Comparison of ENCODE assay signal across 21 cellular contexts in the genomic region with DNA sequence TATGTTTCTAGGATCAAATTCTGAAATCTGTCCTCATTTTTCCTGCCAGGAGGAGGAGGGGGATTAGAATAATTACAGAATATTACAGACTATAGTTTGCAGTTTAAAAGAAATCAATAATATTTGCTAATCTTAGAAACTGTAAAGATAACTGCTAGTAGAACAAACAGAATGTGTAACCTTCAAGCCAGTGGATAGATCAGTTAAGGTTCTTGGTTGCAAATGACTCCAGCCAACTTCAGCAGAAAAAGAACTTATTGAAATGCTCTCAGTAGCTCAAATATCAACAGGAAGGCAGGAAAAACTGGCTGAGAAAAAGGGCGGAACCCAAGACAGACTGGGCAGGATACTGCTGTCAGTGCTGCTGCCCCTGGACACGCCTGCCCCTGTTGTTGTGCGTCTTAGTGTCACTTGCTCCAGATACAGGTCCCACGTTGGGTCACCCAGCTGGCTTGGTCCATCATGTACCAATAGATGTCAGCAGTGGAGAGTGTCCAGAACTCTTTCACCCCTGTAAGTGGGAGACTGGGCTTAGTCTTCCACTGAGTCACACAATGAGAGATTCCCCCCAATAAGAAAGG. TPM values are rescaled to one million over a fixed set of nuclear protein-coding genes. Genes with fewer than 3 reads are reported as not detected.
A peak's percentile ranks its signal among the peaks of the same experiment; 100 is the strongest.
DNase-seq lines count a peak whose midpoint lies in the region; ATAC-seq, FAIRE-seq and TF ChIP-seq lines count a peak whose summit lies in the region.
"Had no signal": no experiment of that assay in that cellular context is flagged by ENCODE, and none has a peak within 500 bp of the region (broad histone marks: within the 10 kb centered on the region; RNA-seq: fewer than 3 reads in every experiment).

No MANE protein-coding gene starts in this region.

- H3K4me2 ChIP-seq in HepG2 (ENCODE audit: low read depth, low read length) = no peak overlapping the region
- H3K4me2 ChIP-seq: GM23338 had no signal

- no peak overlapping the region for H3K4me3 Mint-ChIP-seq in effector memory CD8-positive, alpha-beta T cell
- H3K4me3 Mint-ChIP-seq in natural killer cell treated with Interleukin-12 subunit alpha and Interleukin-12 subunit beta and Interleukin-15 and Interleukin-18, amount 100 ng/mL, for 72 hours = no peak overlapping the region
- H3K4me3 Mint-ChIP-seq: CD4-positive, alpha-beta memory T cell; GM23338 had no signal

- H3K27me3 Mint-ChIP-seq in effector memory CD8-positive, alpha-beta T cell = no peaks in the 10 kb centered on the region
- H3K27me3 Mint-ChIP-seq in natural killer cell treated with Interleukin-12 subunit alpha and Interleukin-12 subunit beta and Interleukin-15 and Interleukin-18, amount 100 ng/mL, for 72 hours = no peaks in the 10 kb centered on the region

- H3K4me1 Mint-ChIP-seq in effector memory CD8-positive, alpha-beta T cell (ENCODE audit: low read depth in 2 of 2) = peaks cover 50 to 51% of the 10 kb centered on the region in 2 donors
- peaks cover 39 to 41% of the 10 kb centered on the region in 2 donors for H3K4me1 Mint-ChIP-seq in natural killer cell treated with Interleukin-12 subunit alpha and Interleukin-12 subunit beta and Interleukin-15 and Interleukin-18, amount 100 ng/mL, for 72 hours (ENCODE audit: low read depth in 2 of 2)

- no peak for TF ChIP-seq POLR2A in right lobe of liver (IDR thresholded peaks at IDR 0.05)
- TF ChIP-seq POLR2A in HepG2 (IDR thresholded peaks at IDR 0.05; ENCODE audit: insufficient read depth in 1 of 2, low read depth in 2 of 2, low read length in 2 of 2) = no peak

- CTCF ChIA-PET in HepG2 (lab: Yijun Ruan, JAX; ENCODE audit: low intra/inter-chr PET ratio, low total read pairs) = no interaction called here

- ATAC-seq in right lobe of liver (peak; percentile 36 to 57 (median 56)), HepG2 (no peak), upper lobe of right lung (no peak), HG03342 (IDR thresholded peaks at IDR 0.05; ENCODE audit: unreplicated experiment) (no peak), HG03521 (IDR thresholded peaks at IDR 0.05; ENCODE audit: unreplicated experiment) (no peak)
- no peak for ATAC-seq in effector memory CD8-positive, alpha-beta T cell (replicated peaks)
- ATAC-seq in natural killer cell treated with Interleukin-12 subunit alpha and Interleukin-12 subunit beta and Interleukin-15 and Interleukin-18, amount 100 ng/mL, for 72 hours = no peak
- no peak for ATAC-seq in activated naive CD4-positive, alpha-beta T cell treated with anti-CD3 and anti-CD28 coated beads, Interleukin-2, amount 50 U/mL, for 72 hours
- ATAC-seq: GM23338 had no signal

- no peak overlapping the region for H3K9ac ChIP-seq in HepG2 (ENCODE audit: insufficient read depth, low read depth, low read length)

- no peaks in the 10 kb centered on the region for H3K9me3 ChIP-seq in right lobe of liver
- no peaks in the 10 kb centered on the region for H3K9me3 ChIP-seq in HepG2 (ENCODE audit: low read length)
- H3K9me3 ChIP-seq in upper lobe of right lung = no peaks in the 10 kb centered on the region

- TF ChIP-seq EP300 in HepG2 (IDR thresholded peaks at IDR 0.05; ENCODE audit: low read depth in 2 of 2, low read length in 2 of 2) (no peak), HepG2 (CRISPR knock-in tag; IDR thresholded peaks at IDR 0.05; ENCODE audit: borderline replicate concordance) (no peak)

- H3K36me3 ChIP-seq in right lobe of liver (no peaks in the 10 kb centered on the region), HepG2 (replicated peaks in 1 of 2; ENCODE audit: control insufficient read depth in 1 of 2, insufficient read depth in 2 of 2, low read length in 2 of 2) (no peaks in the 10 kb centered on the region), upper lobe of right lung (no peaks in the 10 kb centered on the region)

- H3K4me1 ChIP-seq in right lobe of liver (peaks cover 0 to 2% (median 0%) of the 10 kb centered on the region in 4 donors), HepG2 (ENCODE audit: insufficient read depth, low read length) (0 out of 2 replicates have a peak, but pooled peaks cover 4% of the 10 kb centered on the region), upper lobe of right lung (peaks cover 17% of the 10 kb centered on the region)

- 51% methylated on average over 4 of the region's 4 CpGs for WGBS in right lobe of liver (ENCODE audit: insufficient coverage, low coverage, low lambda C conversion rate, missing lambda C conversion rate)
- WGBS in HepG2 (ENCODE audit: low lambda C conversion rate) = 51% methylated on average over 3 of the region's 4 CpGs

- POLR2A ChIA-PET in HepG2 (lab: Yijun Ruan, JAX) = no interaction called here

- H2AFZ ChIP-seq in HepG2 (ENCODE audit: low read length) = no peak overlapping the region
- H2AFZ ChIP-seq: GM23338 had no signal

- intact Hi-C loops in right lobe of liver (cut with DNase I) = no loop called here
- intact Hi-C loops in HepG2 (cut with micrococcal nuclease; ENCODE audit: unreplicated experiment) = no loop called here
- intact Hi-C loops in upper lobe of right lung (cut with DNase I) = no loop called here

- no peak for TF ChIP-seq RAD21 in HepG2 (CRISPR knock-in tag; IDR thresholded peaks at IDR 0.05)

- BruUV-seq in HepG2 (replicated peaks; lab: Mats Ljungman, UMichigan) = no TSS peak

- H3K27ac Mint-ChIP-seq in effector memory CD8-positive, alpha-beta T cell = peak overlapping the region; percentile 22 to 81
- H3K27ac Mint-ChIP-seq in natural killer cell treated with Interleukin-12 subunit alpha and Interleukin-12 subunit beta and Interleukin-15 and Interleukin-18, amount 100 ng/mL, for 72 hours = peak overlapping the region; percentile 45 to 83
- H3K27ac Mint-ChIP-seq in activated naive CD4-positive, alpha-beta T cell treated with anti-CD3 and anti-CD28 coated beads, Interleukin-2, amount 50 U/mL, for 72 hours = no peak overlapping the region
- H3K27ac Mint-ChIP-seq: GM23338 had no signal

- H3K36me3 Mint-ChIP-seq in effector memory CD8-positive, alpha-beta T cell (ENCODE audit: insufficient read depth) = peaks cover 1% of the 10 kb centered on the region
- no peaks in the 10 kb centered on the region for H3K36me3 Mint-ChIP-seq in natural killer cell treated with Interleukin-12 subunit alpha and Interleukin-12 subunit beta and Interleukin-15 and Interleukin-18, amount 100 ng/mL, for 72 hours
- peaks cover 0 to under 1% of the 10 kb centered on the region in 2 donors for H3K36me3 Mint-ChIP-seq in activated naive CD4-positive, alpha-beta T cell treated with anti-CD3 and anti-CD28 coated beads, Interleukin-2, amount 50 U/mL, for 72 hours

- no peaks in the 10 kb centered on the region for H3K27me3 ChIP-seq in right lobe of liver
- H3K27me3 ChIP-seq in HepG2 (ENCODE audit: control insufficient read depth in 1 of 2, insufficient read depth in 2 of 2, low read length in 2 of 2) = peaks cover 0 to 22% of the 10 kb centered on the region in 2 experiments; a peak in 3 of 5 replicates
- H3K27me3 ChIP-seq in upper lobe of right lung = no peaks in the 10 kb centered on the region

- H3K79me2 ChIP-seq in HepG2 (ENCODE audit: insufficient read depth, low read length) = no peaks in the 10 kb centered on the region

- TF ChIP-seq CTCF in right lobe of liver (IDR thresholded peaks at IDR 0.05) = no peak
- no peak for TF ChIP-seq CTCF in HepG2 (CRISPR knock-in tag; IDR thresholded peaks at IDR 0.05)
- no peak for TF ChIP-seq CTCF in upper lobe of right lung (IDR thresholded peaks at IDR 0.05)

- in situ Hi-C loops in HepG2 (cut with HindIII; ENCODE audit: extremely low pct_ligation_motif_present, low pct_unique_long_range_greater_than_20kb) = no loop called here

- no peak overlapping the region for H3K27ac ChIP-seq in right lobe of liver
- H3K27ac ChIP-seq in HepG2 (ENCODE audit: extremely low read length, insufficient read depth, low read length) = no peak overlapping the region
- H3K27ac ChIP-seq in upper lobe of right lung = no peak overlapping the region
- H3K27ac ChIP-seq: RWPE1 had no signal

- FAIRE-seq in HepG2 (lab: Jason Lieb, UNC) = no peak
- FAIRE-seq: A204.1 had no signal

- no peak for DNase-seq in right lobe of liver
- no peak for DNase-seq in HepG2 (ENCODE audit: low spot score)
- no peak for DNase-seq in effector memory CD8-positive, alpha-beta T cell
- no peak for DNase-seq in natural killer cell treated with Interleukin-12 subunit alpha and Interleukin-12 subunit beta and Interleukin-15 and Interleukin-18, amount 100 ng/mL, for 72 hours (ENCODE audit: low spot score)
- DNase-seq in upper lobe of right lung = peak; percentile 13
- no peak for DNase-seq in activated naive CD4-positive, alpha-beta T cell treated with anti-CD3 and anti-CD28 coated beads, Interleukin-2, amount 50 U/mL, for 72 hours (ENCODE audit: low spot score in 2 of 2)
- DNase-seq: CD4-positive, alpha-beta memory T cell; EL; HCEC 1CT; KG1; NCI-H1417 treated with DMSO at 0.1 percent for 48 hours; NCI-H187 treated with DMSO at 0.1 percent for 48 hours; NCI-H226; NCI-H524; SIG-M5 had no signal

- no peaks in the 10 kb centered on the region for H3K9me3 Mint-ChIP-seq in effector memory CD8-positive, alpha-beta T cell
- H3K9me3 Mint-ChIP-seq in natural killer cell treated with Interleukin-12 subunit alpha and Interleukin-12 subunit beta and Interleukin-15 and Interleukin-18, amount 100 ng/mL, for 72 hours = no peaks in the 10 kb centered on the region
- H3K9me3 Mint-ChIP-seq in activated naive CD4-positive, alpha-beta T cell treated with anti-CD3 and anti-CD28 coated beads, Interleukin-2, amount 50 U/mL, for 72 hours = no peaks in the 10 kb centered on the region
- H3K9me3 Mint-ChIP-seq: CD4-positive, alpha-beta memory T cell; GM23338 had no signal

- no peaks in the 10 kb centered on the region for H4K20me1 ChIP-seq in HepG2 (ENCODE audit: insufficient read depth, low read length)

- no peak overlapping the region for H3K4me3 ChIP-seq in right lobe of liver
- H3K4me3 ChIP-seq in HepG2 (replicated peaks in 1 of 3; ENCODE audit: insufficient read depth in 1 of 3, low read depth in 2 of 3, low read length in 3 of 3) = no peak overlapping the region
- no peak overlapping the region for H3K4me3 ChIP-seq in upper lobe of right lung
- H3K4me3 ChIP-seq: GM23338 had no signal

RNA-seq across cellular contexts. Expression of a gene that starts 10.2 kb away (rescaled TPM):
- under 1 TPM; 0.11 to 0.66 (median 0.36) TPM for total RNA-seq in right lobe of liver
- total RNA-seq in HepG2 (2016; rRNA removed; fragmentation: Illumina TruSeq; extraction: Trizol) = not detected in 2 replicates
- total RNA-seq in HepG2 (2016; cell fraction: cytosol; rRNA removed; fragmentation: Illumina TruSeq; extraction: Trizol; ENCODE audit: low read depth) = not detected in 2 replicates
- total RNA-seq in HepG2 (2016; cell fraction: insoluble cytoplasmic fraction; rRNA removed; fragmentation: Illumina TruSeq; extraction: Trizol) = not detected in 2 replicates
- total RNA-seq in HepG2 (2016; cell fraction: membrane; rRNA removed; fragmentation: Illumina TruSeq; extraction: Trizol) = not detected in 2 replicates
- total RNA-seq in HepG2 (2016; cell fraction: nucleus; rRNA removed; fragmentation: Illumina TruSeq; extraction: Trizol) = not detected in 2 replicates
- not detected in 2 replicates for polyA plus RNA-seq in HepG2 (2011; rRNA removed)
- not detected in 2 replicates for polyA plus RNA-seq in HepG2 (2011; cell fraction: cytosol; rRNA removed)
- polyA plus RNA-seq in HepG2 (2011; cell fraction: nucleus; rRNA removed) = not detected in 2 replicates
- not detected in 2 replicates for polyA plus RNA-seq in HepG2 (2012)
- not detected in 2 replicates for polyA plus RNA-seq in HepG2 (2016; cell fraction: cytosol; fragmentation: Illumina TruSeq; extraction: Trizol; ENCODE audit: low read depth)
- polyA plus RNA-seq in HepG2 (2016; cell fraction: insoluble cytoplasmic fraction; fragmentation: Illumina TruSeq; extraction: Trizol; ENCODE audit: low read depth) = not detected in 2 replicates
- polyA plus RNA-seq in HepG2 (2016; cell fraction: membrane; fragmentation: Illumina TruSeq; extraction: Trizol; ENCODE audit: low read depth) = not detected in 2 replicates
- not detected in 2 replicates for polyA plus RNA-seq in HepG2 (2016; cell fraction: nucleus; fragmentation: Illumina TruSeq; extraction: Trizol; ENCODE audit: insufficient read depth, low read depth)
- not detected in 2 replicates for polyA minus RNA-seq in HepG2 (2011; rRNA and poly(A)+ RNA removed; ENCODE audit: low replicate concordance)
- polyA minus RNA-seq in HepG2 (2011; cell fraction: cytosol; rRNA and poly(A)+ RNA removed) = not detected in 2 replicates
- polyA minus RNA-seq in HepG2 (2011; cell fraction: nucleus; rRNA and poly(A)+ RNA removed) = not detected in 2 replicates
- 1 to 10 TPM; 3.1 to 3.4 TPM for total RNA-seq in natural killer cell treated with Interleukin-12 subunit alpha and Interleukin-12 subunit beta and Interleukin-15 and Interleukin-18, amount 100 ng/mL, for 72 hours
- total RNA-seq in upper lobe of right lung = 5.8 TPM
- not detected for total RNA-seq in activated naive CD4-positive, alpha-beta T cell treated with anti-CD3 and anti-CD28 coated beads, Interleukin-2, amount 50 U/mL, for 72 hours
- total RNA-seq: CD4-positive, alpha-beta memory T cell had no signal
- polyA plus RNA-seq: BJ had no signal

RNA-seq across cellular contexts. Expression of a gene that starts 55.8 kb away (rescaled TPM):
- total RNA-seq in right lobe of liver (100 to 1,000 TPM in 5 of 6 experiments, 10 to 100 TPM in 1; 78.8 to 203 (median 146) TPM), HepG2 (2016; rRNA removed; fragmentation: Illumina TruSeq; extraction: Trizol) (779 and 1,144 TPM in 2 replicates), upper lobe of right lung (309 TPM)
- 61.7 and 76.7 TPM in 2 replicates for total RNA-seq in HepG2 (2016; cell fraction: cytosol; rRNA removed; fragmentation: Illumina TruSeq; extraction: Trizol; ENCODE audit: low read depth)
- 790 and 1,072 TPM in 2 replicates for total RNA-seq in HepG2 (2016; cell fraction: insoluble cytoplasmic fraction; rRNA removed; fragmentation: Illumina TruSeq; extraction: Trizol)
- total RNA-seq in HepG2 (2016; cell fraction: membrane; rRNA removed; fragmentation: Illumina TruSeq; extraction: Trizol) = 128 and 141 TPM in 2 replicates
- 591 and 635 TPM in 2 replicates for total RNA-seq in HepG2 (2016; cell fraction: nucleus; rRNA removed; fragmentation: Illumina TruSeq; extraction: Trizol)
- polyA plus RNA-seq in HepG2 (2011; rRNA removed) = 91.5 and 105 TPM in 2 replicates
- 50.8 and 75.9 TPM in 2 replicates for polyA plus RNA-seq in HepG2 (2011; cell fraction: cytosol; rRNA removed)
- polyA plus RNA-seq in HepG2 (2011; cell fraction: nucleus; rRNA removed) = 99.7 and 139 TPM in 2 replicates
- 351 and 573 TPM in 2 replicates for polyA plus RNA-seq in HepG2 (2012)
- polyA plus RNA-seq in HepG2 (2016; cell fraction: cytosol; fragmentation: Illumina TruSeq; extraction: Trizol; ENCODE audit: low read depth) = 29.0 and 32.7 TPM in 2 replicates
- polyA plus RNA-seq in HepG2 (2016; cell fraction: insoluble cytoplasmic fraction; fragmentation: Illumina TruSeq; extraction: Trizol; ENCODE audit: low read depth) = 1,733 and 1,875 TPM in 2 replicates
- 54.0 and 78.7 TPM in 2 replicates for polyA plus RNA-seq in HepG2 (2016; cell fraction: membrane; fragmentation: Illumina TruSeq; extraction: Trizol; ENCODE audit: low read depth)
- 1,027 and 1,033 TPM in 2 replicates for polyA plus RNA-seq in HepG2 (2016; cell fraction: nucleus; fragmentation: Illumina TruSeq; extraction: Trizol; ENCODE audit: insufficient read depth, low read depth)
- polyA minus RNA-seq in HepG2 (2011; rRNA and poly(A)+ RNA removed; ENCODE audit: low replicate concordance) = 22.3 and 47.2 TPM in 2 replicates
- polyA minus RNA-seq in HepG2 (2011; cell fraction: cytosol; rRNA and poly(A)+ RNA removed) = 85.0 and 124 TPM in 2 replicates
- 218 and 248 TPM in 2 replicates for polyA minus RNA-seq in HepG2 (2011; cell fraction: nucleus; rRNA and poly(A)+ RNA removed)
- total RNA-seq in natural killer cell treated with Interleukin-12 subunit alpha and Interleukin-12 subunit beta and Interleukin-15 and Interleukin-18, amount 100 ng/mL, for 72 hours = 1,000 to 10,000 TPM in 1 of 2 donors, 100 to 1,000 TPM in 1; 802 to 1,405 TPM
- total RNA-seq in activated naive CD4-positive, alpha-beta T cell treated with anti-CD3 and anti-CD28 coated beads, Interleukin-2, amount 50 U/mL, for 72 hours = 100 to 1,000 TPM; 435 to 901 TPM

Comparison
In these comparisons a context has a peak if more than half of its experiments do, and no peak if none do; other contexts are left out.
1. ATAC-seq: peak in right lobe of liver (4 of 4); none in HepG2 (single experiment), effector memory CD8-positive, alpha-beta T cell (single experiment), natural killer cell treated with Interleukin-12 subunit alpha and Interleukin-12 subunit beta and Interleukin-15 and Interleukin-18, amount 100 ng/mL, for 72 hours (0 of 2), upper lobe of right lung (single experiment), HG03342 (single experiment), HG03521 (single experiment) and activated naive CD4-positive, alpha-beta T cell treated with anti-CD3 and anti-CD28 coated beads, Interleukin-2, amount 50 U/mL, for 72 hours (0 of 2).
2. H3K27ac Mint-ChIP-seq: peak in effector memory CD8-positive, alpha-beta T cell (2 of 2) and natural killer cell treated with Interleukin-12 subunit alpha and Interleukin-12 subunit beta and Interleukin-15 and Interleukin-18, amount 100 ng/mL, for 72 hours (2 of 2); none in activated naive CD4-positive, alpha-beta T cell treated with anti-CD3 and anti-CD28 coated beads, Interleukin-2, amount 50 U/mL, for 72 hours (0 of 2).